In the genomic region with DNA sequence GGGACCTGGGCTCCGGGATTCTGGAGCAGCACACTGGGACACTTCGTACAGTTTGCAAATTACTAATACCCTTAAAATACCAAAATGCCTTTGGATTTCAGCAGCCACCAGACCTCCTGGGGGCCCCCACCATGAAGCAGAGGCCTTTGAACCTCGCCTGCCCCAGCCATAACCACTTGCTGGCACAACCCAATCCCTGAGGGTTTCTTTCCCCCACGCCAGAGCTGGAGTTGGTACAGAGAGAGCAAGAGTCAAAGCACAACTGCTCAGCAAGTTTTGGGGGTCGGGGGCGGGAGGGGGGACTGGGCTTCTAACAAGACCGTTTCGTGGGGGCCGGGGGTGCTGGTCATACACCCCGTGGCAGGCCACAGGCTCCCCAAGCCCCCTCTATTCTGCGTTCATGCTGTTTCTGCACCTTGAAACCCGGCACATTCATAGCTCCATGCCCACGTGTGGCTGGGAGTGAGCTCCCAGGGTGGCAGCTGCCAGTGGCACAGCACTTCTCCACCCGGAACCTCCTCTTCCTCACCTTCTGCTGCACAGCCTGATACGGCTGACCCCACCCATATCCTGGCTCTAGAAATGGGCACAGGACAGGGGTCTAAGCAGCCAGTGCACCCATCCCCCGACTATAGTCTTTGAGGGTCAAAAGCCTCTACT, we compare ENCODE assay signal across 1 cellular context.
TF ChIP-seq lines count a peak whose summit lies in the region.

No MANE protein-coding gene starts in this region.

TF ChIP-seq in HEK293, 187 proteins besides CTCF, POLR2A, EP300 and RAD21:
- TF ChIP-seq ZNF341 (tag by site-specific recombination; IDR thresholded peaks at IDR 0.05; ENCODE audit: low read depth) (0 out of 2 replicates have a peak, but pooled peaks have one; percentile 18), ZNF549 (tag by site-specific recombination; IDR thresholded peaks at IDR 0.05) (no peak), KLF16 (tag by site-specific recombination; IDR thresholded peaks at IDR 0.05) (no peak), ZNF175 (tag by site-specific recombination; IDR thresholded peaks at IDR 0.05) (no peak)
